In the genomic region with DNA sequence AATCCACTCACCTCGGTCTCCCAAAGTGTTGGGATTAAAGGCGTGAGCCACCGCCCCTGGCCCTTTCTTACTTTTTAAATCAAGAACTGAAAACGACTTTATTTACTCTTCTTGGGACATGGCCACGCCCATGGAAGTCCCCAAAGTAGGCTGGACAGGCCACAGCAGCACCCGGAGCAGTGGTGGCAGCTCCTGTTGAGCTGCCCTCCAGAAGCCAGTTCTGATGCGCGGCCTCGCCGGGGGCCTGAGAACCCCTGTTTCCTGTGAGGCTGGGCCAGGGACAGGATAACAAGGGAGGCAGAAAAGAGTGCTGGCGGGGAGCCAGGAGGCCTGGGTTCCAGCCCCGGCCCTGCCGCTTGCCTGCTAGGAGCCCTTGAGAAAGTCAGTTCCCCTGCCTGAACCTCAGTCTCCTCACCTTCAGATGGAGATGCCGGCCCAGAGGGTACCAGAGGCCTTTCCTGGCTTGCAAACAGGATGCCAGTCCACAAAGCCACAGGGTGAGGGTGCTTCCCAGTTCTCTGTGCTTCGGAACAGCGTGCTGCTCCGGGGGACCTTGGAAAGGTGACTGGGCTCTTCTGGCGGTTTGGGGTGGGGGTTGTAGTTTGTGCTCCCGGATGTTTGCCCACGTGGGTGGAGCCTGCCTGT, we compare ENCODE assay signal across 16 cellular contexts. TPM values are rescaled to one million over a fixed set of nuclear protein-coding genes. Genes with fewer than 3 reads are reported as not detected.
DNase-seq lines count a peak whose midpoint lies in the region; ATAC-seq and TF ChIP-seq lines count a peak whose summit lies in the region.
"Had no signal": no experiment of that assay in that cellular context is flagged by ENCODE, and none has a peak within 500 bp of the region (broad histone marks: within the 10 kb centered on the region; RNA-seq: fewer than 3 reads in every experiment).

No MANE protein-coding gene starts in this region.

- H3K36me3 Mint-ChIP-seq in dendritic cell treated with granulocyte-macrophage colony-stimulating factor and Interleukin-4, amounts not matched to agents 40 ng/mL and 50 ng/mL, for 4 days (ENCODE audit: low read depth): peaks cover 9% of the 10 kb centered on the region

- H3K36me3 ChIP-seq in right atrium auricular region (no peaks in the 10 kb centered on the region), left ventricle myocardium inferior (no peaks in the 10 kb centered on the region)
- no peaks in the 10 kb centered on the region for H3K36me3 ChIP-seq in effector memory CD4-positive, alpha-beta T cell (ENCODE audit: control insufficient read depth, insufficient read depth, low read length)
- H3K36me3 ChIP-seq: Peyer's patch had no signal

- peak; percentile 67 for ATAC-seq in stimulated activated naive CD8-positive, alpha-beta T cell treated with anti-CD3 and anti-CD28 coated beads, Interleukin-15, amount 100 ng/mL, for 72 hours
- ATAC-seq: esophagus mucosa had no signal

- peak overlapping the region; percentile 81 for H3K4me3 Mint-ChIP-seq in dendritic cell treated with granulocyte-macrophage colony-stimulating factor and Interleukin-4, amounts not matched to agents 40 ng/mL and 50 ng/mL, for 4 days
- H3K4me3 Mint-ChIP-seq in stimulated activated naive CD8-positive, alpha-beta T cell treated with anti-CD3 and anti-CD28 coated beads, Interleukin-15, amount 100 ng/mL, for 72 hours: peak overlapping the region; percentile 45 to 71
- H3K4me3 Mint-ChIP-seq: T-helper 2 cell treated with Interferon-gamma antibody and Interleukin-4, amounts not matched to agents 5 μg/mL and 100 μg/mL, for 36 hours had no signal

- TF ChIP-seq CTCF in right atrium auricular region (IDR thresholded peaks at IDR 0.05) (no peak), left ventricle myocardium inferior (IDR thresholded peaks at IDR 0.05; ENCODE audit: borderline replicate concordance) (no peak), coronary artery (IDR thresholded peaks at IDR 0.05) (no peak)

- peaks cover 48% of the 10 kb centered on the region for H3K4me1 Mint-ChIP-seq in dendritic cell treated with granulocyte-macrophage colony-stimulating factor and Interleukin-4, amounts not matched to agents 40 ng/mL and 50 ng/mL, for 4 days (ENCODE audit: low read depth)
- H3K4me1 Mint-ChIP-seq in stimulated activated naive CD8-positive, alpha-beta T cell treated with anti-CD3 and anti-CD28 coated beads, Interleukin-15, amount 100 ng/mL, for 72 hours: peaks cover 20% of the 10 kb centered on the region

- intact Hi-C loops in left ventricle myocardium inferior (cut with micrococcal nuclease): no loop called here
- intact Hi-C loops in dendritic cell treated with granulocyte-macrophage colony-stimulating factor and Interleukin-4, amounts not matched to agents 40 ng/mL and 50 ng/mL, for 4 days (cut with micrococcal nuclease): no loop called here

- DNase-seq in right atrium auricular region (ENCODE audit: low spot score): peak; percentile 54
- no peak for DNase-seq in left ventricle myocardium inferior
- DNase-seq in NCI-H69 (lab: John Stamatoyannopoulos, UW): peak; percentile 21
- DNase-seq in stimulated activated naive CD8-positive, alpha-beta T cell treated with anti-CD3 and anti-CD28 coated beads, Interleukin-15, amount 100 ng/mL, for 72 hours: peak; percentile 31 to 45
- no peak for DNase-seq in OCI-M1 (lab: John Stamatoyannopoulos, UW)
- no peak for DNase-seq in coronary artery (ENCODE audit: low spot score)
- no peak for DNase-seq in effector memory CD4-positive, alpha-beta T cell
- DNase-seq: amniotic stem cell; MM.1S; NCI-H748 treated with DMSO at 0.1 percent for 48 hours; posterior cingulate gyrus; stimulated activated CD4-positive, alpha-beta T cell treated with anti-CD3 and anti-CD28 coated beads, Interleukin-12 subunit alpha, Interleukin-12 subunit beta, amount 100 ng/mL, for 4 hours had no signal

- H3K9me3 Mint-ChIP-seq in dendritic cell treated with granulocyte-macrophage colony-stimulating factor and Interleukin-4, amounts not matched to agents 40 ng/mL and 50 ng/mL, for 4 days: no peaks in the 10 kb centered on the region
- H3K9me3 Mint-ChIP-seq in stimulated activated naive CD8-positive, alpha-beta T cell treated with anti-CD3 and anti-CD28 coated beads, Interleukin-15, amount 100 ng/mL, for 72 hours: no peaks in the 10 kb centered on the region
- H3K9me3 Mint-ChIP-seq: T-helper 2 cell treated with Interferon-gamma antibody and Interleukin-4, amounts not matched to agents 5 μg/mL and 100 μg/mL, for 36 hours had no signal

- H3K27me3 Mint-ChIP-seq in dendritic cell treated with granulocyte-macrophage colony-stimulating factor and Interleukin-4, amounts not matched to agents 40 ng/mL and 50 ng/mL, for 4 days: peaks cover 46% of the 10 kb centered on the region
- H3K27me3 Mint-ChIP-seq in stimulated activated naive CD8-positive, alpha-beta T cell treated with anti-CD3 and anti-CD28 coated beads, Interleukin-15, amount 100 ng/mL, for 72 hours: peaks cover 7% of the 10 kb centered on the region

- H3K27ac Mint-ChIP-seq in dendritic cell treated with granulocyte-macrophage colony-stimulating factor and Interleukin-4, amounts not matched to agents 40 ng/mL and 50 ng/mL, for 4 days: peak overlapping the region; percentile 91
- peak overlapping the region; percentile 60 to 95 for H3K27ac Mint-ChIP-seq in stimulated activated naive CD8-positive, alpha-beta T cell treated with anti-CD3 and anti-CD28 coated beads, Interleukin-15, amount 100 ng/mL, for 72 hours
- H3K27ac Mint-ChIP-seq: T-helper 2 cell treated with Interferon-gamma antibody and Interleukin-4, amounts not matched to agents 5 μg/mL and 100 μg/mL, for 36 hours had no signal

- H3K27me3 ChIP-seq in right atrium auricular region (no peaks in the 10 kb centered on the region), left ventricle myocardium inferior (ENCODE audit: low read depth) (peaks cover 83% of the 10 kb centered on the region)
- H3K27me3 ChIP-seq in effector memory CD4-positive, alpha-beta T cell (replicated peaks; ENCODE audit: control insufficient read depth, insufficient read depth, low read length, poor library complexity, severe bottlenecking): no peaks in the 10 kb centered on the region
- H3K27me3 ChIP-seq: Peyer's patch had no signal

- H3K27ac ChIP-seq in right atrium auricular region (no peak overlapping the region), left ventricle myocardium inferior (replicated peaks) (no peak overlapping the region), coronary artery (no peak overlapping the region)
- no peak overlapping the region for H3K27ac ChIP-seq in effector memory CD4-positive, alpha-beta T cell (ENCODE audit: insufficient read depth, low read length, poor library complexity, severe bottlenecking)
- H3K27ac ChIP-seq: Peyer's patch had no signal

- H3K4me3 ChIP-seq in right atrium auricular region (no peak overlapping the region), left ventricle myocardium inferior (no peak overlapping the region), coronary artery (no peak overlapping the region)
- H3K4me3 ChIP-seq in effector memory CD4-positive, alpha-beta T cell (ENCODE audit: insufficient read depth, low read depth, low read length, poor library complexity, severe bottlenecking): no peak overlapping the region
- H3K4me3 ChIP-seq: Peyer's patch had no signal

- no peaks in the 10 kb centered on the region for H3K4me1 ChIP-seq in right atrium auricular region
- no peaks in the 10 kb centered on the region for H3K4me1 ChIP-seq in left ventricle myocardium inferior
- H3K4me1 ChIP-seq in effector memory CD4-positive, alpha-beta T cell (ENCODE audit: control insufficient read depth, insufficient read depth, low read length, poor library complexity, severe bottlenecking): no peaks in the 10 kb centered on the region

- H3K9me3 ChIP-seq in right atrium auricular region: no peaks in the 10 kb centered on the region
- H3K9me3 ChIP-seq in left ventricle myocardium inferior (replicated peaks): no peaks in the 10 kb centered on the region
- no peaks in the 10 kb centered on the region for H3K9me3 ChIP-seq in effector memory CD4-positive, alpha-beta T cell (ENCODE audit: control insufficient read depth, low read length)
- H3K9me3 ChIP-seq: Peyer's patch had no signal

RNA-seq across cellular contexts. Expression of gene RUNX3, which starts 59.4 kb away (rescaled TPM):
- 1 to 10 TPM in 1 of 2 donors, under 1 TPM in 1; 0.48 to 2.3 TPM for total RNA-seq in right atrium auricular region
- total RNA-seq in left ventricle myocardium inferior: 0.52 TPM

Comparison
In these comparisons a context has a peak if more than half of its experiments do, and no peak if none do; other contexts are left out.
1. DNase-seq: peak in right atrium auricular region (single experiment), NCI-H69 (single experiment) and stimulated activated naive CD8-positive, alpha-beta T cell treated with anti-CD3 and anti-CD28 coated beads, Interleukin-15, amount 100 ng/mL, for 72 hours (2 of 2); none in left ventricle myocardium inferior (single experiment), OCI-M1 (single experiment), coronary artery (single experiment) and effector memory CD4-positive, alpha-beta T cell (0 of 3).